14 cellular contexts compared by ENCODE assay signal in the genomic region with DNA sequence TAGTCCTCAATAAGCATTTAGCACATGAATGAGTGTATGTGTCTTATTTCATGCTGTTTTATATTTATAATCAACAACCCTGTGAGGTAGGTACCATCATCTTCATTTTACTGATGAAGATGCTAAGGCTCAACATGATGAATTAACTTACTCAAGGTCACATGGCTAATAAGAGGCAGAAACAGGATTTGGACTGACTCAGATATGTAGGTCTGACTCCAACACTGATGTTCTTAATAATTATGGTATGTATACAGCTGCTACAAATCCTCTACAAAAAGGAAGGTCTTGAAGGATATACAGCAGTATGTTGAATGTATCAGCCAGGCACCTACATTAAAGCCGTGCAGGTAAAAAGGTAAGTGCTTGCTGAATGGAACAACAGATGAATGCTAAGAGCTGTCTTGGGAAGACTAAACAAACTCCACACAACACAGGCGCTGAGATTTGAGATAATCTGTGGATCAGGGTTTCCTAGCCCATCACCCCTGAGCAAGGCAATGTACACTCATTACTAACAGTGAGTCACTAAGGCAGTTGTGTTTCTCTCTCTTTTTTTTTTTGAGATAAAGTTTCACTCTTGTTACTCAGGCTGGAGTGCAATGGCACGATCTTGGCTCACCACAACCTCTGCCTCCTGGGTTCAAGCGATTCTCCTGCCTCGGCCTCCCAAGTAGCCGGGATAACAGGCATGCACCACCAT. TPM values are rescaled to one million over a fixed set of nuclear protein-coding genes. Genes with fewer than 3 reads are reported as not detected.
DNase-seq lines count a peak whose midpoint lies in the region; ATAC-seq, FAIRE-seq and TF ChIP-seq lines count a peak whose summit lies in the region.
"Had no signal": no experiment of that assay in that cellular context is flagged by ENCODE, and none has a peak within 500 bp of the region (broad histone marks: within the 10 kb centered on the region; RNA-seq: fewer than 3 reads in every experiment).

No MANE protein-coding gene starts in this region.

- no peaks in the 10 kb centered on the region for H3K9me3 Mint-ChIP-seq in astrocyte (ENCODE audit: unreplicated experiment)
- H3K9me3 Mint-ChIP-seq: activated naive CD8-positive, alpha-beta T cell treated with anti-CD3 and anti-CD28 coated beads, Interleukin-2, amount 10 ng/mL, durations not matched to agents 7 days and 5 days; effector memory CD8-positive, alpha-beta T cell had no signal

- H3K4me1 ChIP-seq in astrocyte (ENCODE audit: insufficient read depth, low read length) (peaks cover 21% of the 10 kb centered on the region), tibial nerve (no peaks in the 10 kb centered on the region)

- FAIRE-seq in astrocyte (lab: Jason Lieb, UNC): peak; percentile 52

- H3K4me2 ChIP-seq in astrocyte (ENCODE audit: low read length): peak overlapping the region; percentile 70

- no peak for ATAC-seq in HG02678 (IDR thresholded peaks at IDR 0.05; ENCODE audit: unreplicated experiment)
- ATAC-seq: effector memory CD8-positive, alpha-beta T cell had no signal

- peaks cover 17% of the 10 kb centered on the region for H3K36me3 ChIP-seq in astrocyte (ENCODE audit: insufficient read depth, low read length)
- peaks cover 0 to 89% (median 5%) of the 10 kb centered on the region in 3 donors for H3K36me3 ChIP-seq in tibial nerve

- WGBS in tibial nerve, 2 donors: 92 to 94% methylated on average over 6 of the region's 6 CpGs

- H3K27ac Mint-ChIP-seq in astrocyte (ENCODE audit: unreplicated experiment): peak overlapping the region; percentile 63
- H3K27ac Mint-ChIP-seq: activated naive CD8-positive, alpha-beta T cell treated with anti-CD3 and anti-CD28 coated beads, Interleukin-2, amount 10 ng/mL, durations not matched to agents 7 days and 5 days had no signal

- peak overlapping the region; percentile 47 for H3K27ac ChIP-seq in astrocyte (ENCODE audit: low read depth, low read length)
- H3K27ac ChIP-seq in tibial nerve: no peak overlapping the region
- H3K27ac ChIP-seq: 22Rv1, sigmoid colon had no signal

- H4K20me1 ChIP-seq in astrocyte (ENCODE audit: insufficient read depth, low read length): peaks cover 6% of the 10 kb centered on the region

- TF ChIP-seq POLR2A in tibial nerve (IDR thresholded peaks at IDR 0.05): no peak

- TF ChIP-seq CTCF in astrocyte (IDR thresholded peaks at IDR 0.05; ENCODE audit: insufficient read depth, low read depth, low read length) (no peak), tibial nerve (IDR thresholded peaks at IDR 0.05) (no peak)

- no peaks in the 10 kb centered on the region for H3K27me3 Mint-ChIP-seq in astrocyte (ENCODE audit: low read depth, unreplicated experiment)
- H3K27me3 Mint-ChIP-seq: activated naive CD8-positive, alpha-beta T cell treated with anti-CD3 and anti-CD28 coated beads, Interleukin-2, amount 10 ng/mL, durations not matched to agents 7 days and 5 days; effector memory CD8-positive, alpha-beta T cell had no signal

- no peak overlapping the region for H3K4me3 ChIP-seq in astrocyte (ENCODE audit: insufficient read depth, low read depth, low read length)
- H3K4me3 ChIP-seq in tibial nerve: no peak overlapping the region
- H3K4me3 ChIP-seq: sigmoid colon had no signal

- H2AFZ ChIP-seq in astrocyte (ENCODE audit: low read depth, low read length): no peak overlapping the region

- H3K79me2 ChIP-seq in astrocyte (ENCODE audit: insufficient read depth, low read length): no peaks in the 10 kb centered on the region

- DNase-seq in NCI-H82 (lab: John Stamatoyannopoulos, UW): peak; percentile 54
- DNase-seq in NCI-H82 treated with DMSO at 0.1 percent for 48 hours (lab: John Stamatoyannopoulos, UW; ENCODE audit: unreplicated experiment): no peak
- DNase-seq in HS-5 (ENCODE audit: low read depth): peak; percentile 70
- DNase-seq in astrocyte (ENCODE audit: low read depth): peak; percentile 78
- DNase-seq in kidney tubule cell (ENCODE audit: low spot score): peak; percentile 44
- DNase-seq in tibial nerve (ENCODE audit: low spot score in 2 of 2): no peak
- no peak for DNase-seq in NCI-H748 (lab: John Stamatoyannopoulos, UW; ENCODE audit: unreplicated experiment)
- DNase-seq: activated naive CD8-positive, alpha-beta T cell treated with anti-CD3 and anti-CD28 coated beads, Interleukin-2, amount 10 ng/mL, durations not matched to agents 7 days and 5 days; DMS153; effector memory CD8-positive, alpha-beta T cell; NCI-H1930; sigmoid colon had no signal

- peaks cover 38% of the 10 kb centered on the region for H3K4me1 Mint-ChIP-seq in astrocyte (ENCODE audit: low read depth, unreplicated experiment)
- H3K4me1 Mint-ChIP-seq: activated naive CD8-positive, alpha-beta T cell treated with anti-CD3 and anti-CD28 coated beads, Interleukin-2, amount 10 ng/mL, durations not matched to agents 7 days and 5 days had no signal

- H3K9me3 ChIP-seq in astrocyte (ENCODE audit: insufficient read depth, low read depth, low read length) (no peaks in the 10 kb centered on the region), tibial nerve (no peaks in the 10 kb centered on the region)
- H3K9me3 ChIP-seq: sigmoid colon had no signal

- peak overlapping the region; percentile 20 for H3K9ac ChIP-seq in astrocyte (ENCODE audit: low read length)

- no peak for TF ChIP-seq EP300 in tibial nerve (IDR thresholded peaks at IDR 0.05)

- no peaks in the 10 kb centered on the region for H3K27me3 ChIP-seq in astrocyte (ENCODE audit: insufficient read depth, low read length)
- H3K27me3 ChIP-seq in tibial nerve: no peaks in the 10 kb centered on the region
- H3K27me3 ChIP-seq: sigmoid colon had no signal

- peaks cover 11% of the 10 kb centered on the region for H3K36me3 Mint-ChIP-seq in astrocyte (ENCODE audit: low read depth, unreplicated experiment)

- no peak overlapping the region for H3K4me3 Mint-ChIP-seq in astrocyte (ENCODE audit: unreplicated experiment)
- H3K4me3 Mint-ChIP-seq: activated naive CD8-positive, alpha-beta T cell treated with anti-CD3 and anti-CD28 coated beads, Interleukin-2, amount 10 ng/mL, durations not matched to agents 7 days and 5 days; effector memory CD8-positive, alpha-beta T cell had no signal

RNA-seq across cellular contexts. Expression of gene TTI1, which starts 31.9 kb away (rescaled TPM):
- total RNA-seq in astrocyte: 13.4 and 16.9 TPM in 2 replicates
- 10 to 100 TPM in 3 of 4 donors, 1 to 10 TPM in 1; 8.2 to 14.2 (median 10.8) TPM for total RNA-seq in tibial nerve

RNA-seq across cellular contexts. Expression of gene RPRD1B, which starts 32.2 kb away (rescaled TPM):
- total RNA-seq in astrocyte (20.7 and 21.6 TPM in 2 replicates), tibial nerve (10 to 100 TPM; 28.5 to 36.3 (median 35.1) TPM)

Comparison
In these comparisons a context has a peak if more than half of its experiments do, and no peak if none do; other contexts are left out.
1. DNase-seq: peak in NCI-H82 (single experiment), HS-5 (single experiment), astrocyte (single experiment) and kidney tubule cell (single experiment); none in NCI-H82 treated with DMSO at 0.1 percent for 48 hours (single experiment), tibial nerve (0 of 2) and NCI-H748 (single experiment).